14 cellular contexts compared by ENCODE assay signal in genomic region chr16:14102925-14103720, GRCh38.
"Had no signal": no experiment of that assay in that cellular context is flagged by ENCODE, and none has a peak within 500 bp of the region (broad histone marks: within the 10 kb centered on the region; RNA-seq: fewer than 3 reads in every experiment).

No MANE protein-coding gene starts in this region.

- H3K27ac ChIP-seq: foreskin keratinocyte, left ventricle myocardium inferior had no signal

- H3K27ac Mint-ChIP-seq: stimulated activated naive CD8-positive, alpha-beta T cell treated with anti-CD3 and anti-CD28 coated beads, Interleukin-15, Interleukin-2, amounts not matched to agents 100 ng/mL and 50 ng/mL, for 24 hours; T-helper 17 cell had no signal

- H3K9me3 ChIP-seq: heart right ventricle, left ventricle myocardium inferior, prostate gland had no signal

- H3K4me1 ChIP-seq: prostate gland had no signal

- DNase-seq: activated CD4-positive, alpha-beta T cell treated with anti-CD3 and anti-CD28 coated beads, Interleukin-2, amount 50 U/mL, for 1 hour; activated naive CD4-positive, alpha-beta T cell treated with anti-CD3 and anti-CD28 coated beads, Interleukin-2, amount 50 U/mL, for 16 hours; amniotic stem cell; foreskin keratinocyte; heart right ventricle; islet precursor cell; left ventricle myocardium inferior; naive thymus-derived CD4-positive, alpha-beta T cell; stimulated activated CD4-positive, alpha-beta T cell treated with anti-CD3 and anti-CD28 coated beads, Interleukin-4, amount 100 ng/mL, for 1 hour; T-helper 17 cell had no signal

- H3K36me3 ChIP-seq: heart right ventricle, left ventricle myocardium inferior, prostate gland had no signal

- H3K4me3 Mint-ChIP-seq: brain; naive thymus-derived CD4-positive, alpha-beta T cell; stimulated activated naive CD8-positive, alpha-beta T cell treated with anti-CD3 and anti-CD28 coated beads, Interleukin-15, Interleukin-2, amounts not matched to agents 100 ng/mL and 50 ng/mL, for 24 hours; T-helper 17 cell had no signal

- H3K9me3 Mint-ChIP-seq: stimulated activated naive CD8-positive, alpha-beta T cell treated with anti-CD3 and anti-CD28 coated beads, Interleukin-15, Interleukin-2, amounts not matched to agents 100 ng/mL and 50 ng/mL, for 24 hours had no signal

- H3K27me3 ChIP-seq: foreskin keratinocyte, heart right ventricle had no signal

- H3K27me3 Mint-ChIP-seq: brain; naive thymus-derived CD4-positive, alpha-beta T cell; stimulated activated naive CD8-positive, alpha-beta T cell treated with anti-CD3 and anti-CD28 coated beads, Interleukin-15, Interleukin-2, amounts not matched to agents 100 ng/mL and 50 ng/mL, for 24 hours; T-helper 17 cell had no signal

- ATAC-seq: foreskin keratinocyte; naive thymus-derived CD4-positive, alpha-beta T cell; sciatic nerve; T-helper 17 cell had no signal

- H3K4me3 ChIP-seq: heart right ventricle, left ventricle myocardium inferior, prostate gland had no signal
